ENCODE assay signal across 8 cellular contexts in the genomic region with DNA sequence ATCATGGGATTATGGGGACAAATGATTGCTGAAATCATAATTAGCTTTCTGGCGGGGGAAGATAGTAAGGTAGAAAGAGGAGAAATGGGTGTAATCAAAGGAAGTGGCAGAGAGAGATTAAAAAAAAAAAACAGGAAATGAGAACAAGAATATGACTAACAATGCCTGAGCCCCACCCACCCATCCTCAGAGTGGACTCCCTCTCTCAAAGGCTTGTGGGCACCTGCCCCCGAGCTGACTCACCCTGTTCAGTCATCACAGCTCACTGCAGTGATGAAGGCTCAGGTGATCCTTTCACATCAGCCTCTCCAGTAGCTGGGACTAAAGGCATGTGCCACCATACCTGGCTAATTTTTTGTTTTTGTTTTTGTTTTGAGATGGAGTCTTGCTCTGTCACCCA. TPM values are rescaled to one million over a fixed set of nuclear protein-coding genes. Genes with fewer than 3 reads are reported as not detected.
A peak's percentile ranks its signal among the peaks of the same experiment; 100 is the strongest.
DNase-seq lines count a peak whose midpoint lies in the region; ATAC-seq and TF ChIP-seq lines count a peak whose summit lies in the region.

No MANE protein-coding gene starts in this region.

- H3K36me3 ChIP-seq in DOHH2 (ENCODE audit: control insufficient read depth, low read length) (no peaks in the 10 kb centered on the region), lower lobe of right lung (peaks cover 8% of the 10 kb centered on the region)

- H3K9me2 ChIP-seq in DOHH2 (replicated peaks; ENCODE audit: control insufficient read depth, low read length), result no peaks in the 10 kb centered on the region

- peak; percentile 97 for ATAC-seq in GM21529 (IDR thresholded peaks at IDR 0.05; ENCODE audit: unreplicated experiment)
- ATAC-seq in lower lobe of right lung, result peak; percentile 80 to 81
- peak; percentile 100 for ATAC-seq in stimulated activated naive CD8-positive, alpha-beta T cell treated with anti-CD3 and anti-CD28 coated beads, Interleukin-15, Interleukin-2, amounts not matched to agents 100 U/mL and 50 U/mL, for 24 hours

- peaks cover 18% of the 10 kb centered on the region for H3K4me1 ChIP-seq in DOHH2 (ENCODE audit: control insufficient read depth, low read length)
- peaks cover 28% of the 10 kb centered on the region for H3K4me1 ChIP-seq in lower lobe of right lung

- H3K9me3 ChIP-seq in DOHH2 (ENCODE audit: control insufficient read depth, insufficient read depth, low read length), result no peaks in the 10 kb centered on the region
- no peaks in the 10 kb centered on the region for H3K9me3 ChIP-seq in lower lobe of right lung

- peak; percentile 98 for DNase-seq in HT1080 (ENCODE audit: low read depth)
- peak; percentile 78 for DNase-seq in T-helper 9 cell
- DNase-seq in astrocyte of the cerebellum (ENCODE audit: low read depth), result peak; percentile 56
- DNase-seq in lower lobe of right lung, result peak; percentile 70
- peak; percentile 88 for DNase-seq in stimulated activated naive CD8-positive, alpha-beta T cell treated with anti-CD3 and anti-CD28 coated beads, Interleukin-15, Interleukin-2, amounts not matched to agents 100 U/mL and 50 U/mL, for 24 hours
- DNase-seq in NCI-H526 treated with DMSO at 0.1 percent for 48 hours (lab: John Stamatoyannopoulos, UW), result no peak

- no peaks in the 10 kb centered on the region for H3K79me2 ChIP-seq in DOHH2 (ENCODE audit: control insufficient read depth, low read length)

- H4K20me1 ChIP-seq in DOHH2 (ENCODE audit: control insufficient read depth, insufficient read depth, low read depth, low read length), result no peaks in the 10 kb centered on the region

- H3K4me2 ChIP-seq in DOHH2 (ENCODE audit: low read length), result peak overlapping the region; percentile 8

- no peaks in the 10 kb centered on the region; the same call in 1 of the 2 replicates for H3F3A ChIP-seq in DOHH2 (ENCODE audit: control insufficient read depth, insufficient read depth)

- H3K27ac ChIP-seq in DOHH2 (ENCODE audit: low read depth, low read length) (no peak overlapping the region), lower lobe of right lung (no peak overlapping the region)

- in situ Hi-C loops in astrocyte of the cerebellum (cut with HindIII; ENCODE audit: low sequenced_read_pairs), result no loop called here

- no peak overlapping the region for H3K4me3 ChIP-seq in DOHH2 (ENCODE audit: low read length)
- no peak overlapping the region for H3K4me3 ChIP-seq in astrocyte of the cerebellum (ENCODE audit: low read depth, low read length)
- H3K4me3 ChIP-seq in lower lobe of right lung, result no peak overlapping the region

- H3K27me3 ChIP-seq in DOHH2 (ENCODE audit: control insufficient read depth, low read length) (no peaks in the 10 kb centered on the region), lower lobe of right lung (ENCODE audit: low read depth) (no peaks in the 10 kb centered on the region)

- intact Hi-C loops in lower lobe of right lung (cut with DNase I), result no loop called here

- no peak for TF ChIP-seq CTCF in DOHH2 (IDR thresholded peaks at IDR 0.05; ENCODE audit: low read depth, low read length, poor library complexity, severe bottlenecking)
- no peak for TF ChIP-seq CTCF in astrocyte of the cerebellum (IDR thresholded peaks at IDR 0.05; ENCODE audit: low read depth, low read length, missing control alignments)
- TF ChIP-seq CTCF in lower lobe of right lung (IDR thresholded peaks at IDR 0.05), result no peak

RNA-seq across cellular contexts. Expression of gene TPT1, which starts 26.4 kb away (rescaled TPM):
- total RNA-seq in HT1080 (2014; rRNA removed; shearing (Covaris generic)), result 1,865 and 1,866 TPM in 2 replicates
- polyA plus RNA-seq in HT1080 (2015; cell fraction: cytosol; rRNA removed), result 3,449 and 4,660 TPM in 2 replicates
- 774 and 925 TPM in 2 replicates for polyA plus RNA-seq in HT1080 (2015; cell fraction: nucleus; rRNA removed)
- total RNA-seq in lower lobe of right lung, result 5,010 TPM

RNA-seq across cellular contexts. Expression of gene SLC25A30, which starts 50.8 kb away (rescaled TPM):
- total RNA-seq in HT1080 (2014; rRNA removed; shearing (Covaris generic)), result 3.0 and 12.9 TPM in 2 replicates
- polyA plus RNA-seq in HT1080 (2015; cell fraction: cytosol; rRNA removed), result 4.9 and 5.7 TPM in 2 replicates
- 3.8 and 5.4 TPM in 2 replicates for polyA plus RNA-seq in HT1080 (2015; cell fraction: nucleus; rRNA removed)
- total RNA-seq in lower lobe of right lung, result 26.6 TPM
